In genomic region chr11:68342459-68343158, GRCh38 we compare ENCODE assay signal across 10 cellular contexts. TPM values are rescaled to one million over a fixed set of nuclear protein-coding genes. Genes with fewer than 3 reads are reported as not detected.
A peak's percentile ranks its signal among the peaks of the same experiment; 100 is the strongest.
DNase-seq lines count a peak whose midpoint lies in the region; ATAC-seq and TF ChIP-seq lines count a peak whose summit lies in the region.
"Had no signal": no experiment of that assay in that cellular context is flagged by ENCODE, and none has a peak within 500 bp of the region (broad histone marks: within the 10 kb centered on the region; RNA-seq: fewer than 3 reads in every experiment).

No MANE protein-coding gene starts in this region.

- H3K27me3 ChIP-seq in heart left ventricle (no peaks in the 10 kb centered on the region), mucosa of stomach (ENCODE audit: control insufficient read depth, insufficient read depth, low read length) (no peaks in the 10 kb centered on the region), aorta (ENCODE audit: control insufficient read depth in 1 of 2, insufficient read depth in 2 of 2, low read length in 1 of 2) (no peaks in the 10 kb centered on the region)

- H3K27me3 Mint-ChIP-seq in MCF 10A (ENCODE audit: insufficient read depth, unreplicated experiment) (no peaks in the 10 kb centered on the region), HFFc6 (ENCODE audit: insufficient read depth) (peaks cover 8% of the 10 kb centered on the region)

- 64 to 70% (median 67%) methylated on average over 12 to 13 of the region's 13 CpGs for WGBS in heart left ventricle, 4 donors
- 19 to 24% methylated on average over 13 of the region's 13 CpGs for WGBS in aorta, 2 donors

- POLR2A ChIA-PET in MCF 10A (lab: Yijun Ruan, JAX): interaction anchor here (0.7 to 2.0 kb wide), 2 partner anchors 11 to 27 kb away, joined by 3 to 7 read pairs; no protein-coding TSS in a partner anchor

- H3K27ac ChIP-seq in heart left ventricle (peak overlapping the region in 9 of 12 donors; percentile 13 to 77 (median 46)), aorta (ENCODE audit: low read depth in 1 of 2, low read length in 2 of 2) (peak overlapping the region; percentile 30 to 79)

- DNase-seq in heart left ventricle (no peak), Right ventricle myocardium inferior (ENCODE audit: missing footprints) (no peak), MCF 10A (ENCODE audit: unreplicated experiment) (no peak), aorta (no peak), NCI-H1930 (lab: John Stamatoyannopoulos, UW) (no peak), HFFc6 (no peak)
- DNase-seq: cortex of kidney; stimulated activated CD4-positive, alpha-beta T cell treated with anti-CD3 and anti-CD28 coated beads, Interleukin-4, amount 100 ng/mL, for 4 hours had no signal

- ATAC-seq in heart left ventricle: no peak
- ATAC-seq in Right ventricle myocardium inferior: no peak
- ATAC-seq in aorta (ENCODE audit: low FRiP score): no peak
- ATAC-seq in GM21526 (IDR thresholded peaks at IDR 0.05; ENCODE audit: low FRiP score, unreplicated experiment): no peak

- TF ChIP-seq POLR2A in heart left ventricle (IDR thresholded peaks at IDR 0.05): no peak

- H3K4me3 Mint-ChIP-seq in MCF 10A (ENCODE audit: unreplicated experiment) (no peak overlapping the region), HFFc6 (no peak overlapping the region)

- peak overlapping the region; percentile 68 for H3K27ac Mint-ChIP-seq in MCF 10A (ENCODE audit: low read depth, unreplicated experiment)
- no peak overlapping the region for H3K27ac Mint-ChIP-seq in HFFc6

- H3K36me3 Mint-ChIP-seq in MCF 10A (ENCODE audit: insufficient read depth, unreplicated experiment) (peaks cover 11% of the 10 kb centered on the region), HFFc6 (ENCODE audit: low read depth) (no peaks in the 10 kb centered on the region)

- H3K4me1 ChIP-seq in heart left ventricle: peaks cover 6 to 76% (median 53%) of the 10 kb centered on the region in 12 donors
- peaks cover 66% of the 10 kb centered on the region for H3K4me1 ChIP-seq in mucosa of stomach (ENCODE audit: control insufficient read depth, insufficient read depth, low read length)
- H3K4me1 ChIP-seq in aorta (ENCODE audit: control insufficient read depth in 1 of 2, insufficient read depth in 2 of 2, low read length in 2 of 2): peaks cover 0 to 4% of the 10 kb centered on the region in 2 donors

- peaks cover 40% of the 10 kb centered on the region for H3K4me1 Mint-ChIP-seq in MCF 10A (ENCODE audit: insufficient read depth, unreplicated experiment)
- H3K4me1 Mint-ChIP-seq in HFFc6 (ENCODE audit: low read depth): peaks cover 10% of the 10 kb centered on the region

- CTCF ChIA-PET in MCF 10A (lab: Yijun Ruan, JAX): interaction anchor here (0.6 to 2.2 kb wide), 4 partner anchors 36 to 59 kb away, joined by 3 to 7 read pairs (median 3); no protein-coding TSS in a partner anchor

- H3K4me3 ChIP-seq in heart left ventricle (no peak overlapping the region), mucosa of stomach (ENCODE audit: low read length) (no peak overlapping the region), aorta (ENCODE audit: low read length in 2 of 2) (no peak overlapping the region)

- TF ChIP-seq CTCF in heart left ventricle (IDR thresholded peaks at IDR 0.05): no peak
- TF ChIP-seq CTCF in MCF 10A (IDR thresholded peaks at IDR 0.05; ENCODE audit: unreplicated experiment): no peak
- no peak for TF ChIP-seq CTCF in HFFc6 (IDR thresholded peaks at IDR 0.05)

- H3K9me3 Mint-ChIP-seq in MCF 10A (ENCODE audit: unreplicated experiment) (no peaks in the 10 kb centered on the region), HFFc6 (no peaks in the 10 kb centered on the region)

- no TSS peak for BruUV-seq in MCF 10A (replicated peaks; lab: Mats Ljungman, UMichigan)

- H3K9me3 ChIP-seq in heart left ventricle: peaks cover 0 to 7% (median 0%) of the 10 kb centered on the region in 12 donors
- no peaks in the 10 kb centered on the region for H3K9me3 ChIP-seq in mucosa of stomach (ENCODE audit: control insufficient read depth, low read length)
- no peaks in the 10 kb centered on the region for H3K9me3 ChIP-seq in aorta (ENCODE audit: control insufficient read depth, low read length)

- H3K36me3 ChIP-seq in heart left ventricle (no peaks in the 10 kb centered on the region), mucosa of stomach (ENCODE audit: control insufficient read depth, insufficient read depth, low read length) (no peaks in the 10 kb centered on the region), aorta (ENCODE audit: control insufficient read depth in 1 of 2, insufficient read depth in 2 of 2, low read length in 1 of 2) (no peaks in the 10 kb centered on the region)

- H3K9ac ChIP-seq in mucosa of stomach (ENCODE audit: low read length): peak overlapping the region; percentile 11

- intact Hi-C loops in heart left ventricle (cut with DNase I): no loop called here
- intact Hi-C loops in Right ventricle myocardium inferior (cut with DNase I): no loop called here
- intact Hi-C loops in MCF 10A (cut with micrococcal nuclease): no loop called here
- intact Hi-C loops in aorta (cut with DNase I): no loop called here

RNA-seq across cellular contexts. Expression of gene LRP5, which starts 30.2 kb away (rescaled TPM):
- 10 to 100 TPM; 34.5 to 62.5 (median 39.8) TPM for total RNA-seq in heart left ventricle
- 10 to 100 TPM; 30.2 to 44.0 TPM for polyA plus RNA-seq in heart left ventricle
- total RNA-seq in Right ventricle myocardium inferior: 61.6 TPM
- total RNA-seq in MCF 10A (2022): 31.6 and 32.8 TPM in 2 replicates
- total RNA-seq in aorta: 100 to 1,000 TPM in 1 of 2 donors, 10 to 100 TPM in 1; 85.9 to 103 TPM
- 10 to 100 TPM; 23.9 to 53.2 TPM for polyA plus RNA-seq in aorta
- total RNA-seq in HFFc6 (2021; fragmentation: NEBNext Ultra II Directional; extraction: Animal tissue kit (Norgen Biotek cat#: 25700)): 10 to 100 TPM in 2 of 6 experiments, 1 to 10 TPM in 4; 2.5 to 14.9 (median 3.8) TPM
